Comparison of ENCODE assay signal across 19 cellular contexts in the genomic region with DNA sequence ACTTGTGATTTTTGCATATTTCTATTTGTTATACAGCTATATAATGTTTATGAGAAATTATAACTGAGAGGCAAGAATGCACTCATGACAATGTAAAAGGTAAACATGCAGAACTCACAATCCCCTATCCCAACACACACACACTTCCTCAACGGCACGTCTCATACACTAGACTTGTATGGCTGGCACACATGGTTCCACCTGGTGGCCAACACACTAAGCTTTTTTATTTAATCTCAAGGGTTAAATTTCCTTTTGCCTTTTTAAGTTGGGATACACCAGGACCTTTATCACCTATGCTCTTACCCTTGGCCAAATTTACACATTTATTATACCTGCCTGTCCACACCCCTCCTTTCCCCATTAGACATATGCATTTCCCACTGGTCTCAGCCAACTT.
DNase-seq lines count a peak whose midpoint lies in the region; ATAC-seq, FAIRE-seq and TF ChIP-seq lines count a peak whose summit lies in the region.
"Had no signal": no experiment of that assay in that cellular context is flagged by ENCODE, and none has a peak within 500 bp of the region (broad histone marks: within the 10 kb centered on the region; RNA-seq: fewer than 3 reads in every experiment).

No MANE protein-coding gene starts in this region.

- H4K91ac ChIP-seq in H9 (ENCODE audit: insufficient read length, low read depth, low read length) = no peak overlapping the region

- no peak overlapping the region for H3K9ac ChIP-seq in H9 (ENCODE audit: extremely low read depth, insufficient read length, low read length)
- H3K9ac ChIP-seq: BLaER1 treated with 17β-estradiol and CSF1 and Interleukin-3, amounts not matched to agents 10 nM and 100 nM had no signal

- no peak overlapping the region for H3K27ac Mint-ChIP-seq in H9
- no peak overlapping the region for H3K27ac Mint-ChIP-seq in natural killer cell

- H3K4me1 ChIP-seq in BE2C (peaks cover 17% of the 10 kb centered on the region), H9 (ENCODE audit: insufficient read depth, low read length) (peaks cover 3% of the 10 kb centered on the region; the same call in 1 of the 2 replicates), foreskin keratinocyte (no peaks in the 10 kb centered on the region)
- H3K4me1 ChIP-seq: BLaER1 treated with 17β-estradiol and CSF1 and Interleukin-3, amounts not matched to agents 10 nM and 100 nM had no signal

- H3K9me3 Mint-ChIP-seq in H9 (peaks cover 21 to 22% of the 10 kb centered on the region in 2 experiments), natural killer cell (peaks cover 7 to 8% of the 10 kb centered on the region in 2 donors)

- H3K4me3 ChIP-seq in BE2C (ENCODE audit: low read depth, low read length) = no peak overlapping the region
- H3K4me3 ChIP-seq: BLaER1 treated with 17β-estradiol and CSF1 and Interleukin-3, amounts not matched to agents 10 nM and 100 nM; MG63; SK-N-MC had no signal

- H4K5ac ChIP-seq in H9 (ENCODE audit: insufficient read length, low read depth, low read length) = no peak overlapping the region

- H4K8ac ChIP-seq in H9 (replicated peaks; ENCODE audit: insufficient read length, low read depth, low read length) = no peak overlapping the region

- TF ChIP-seq CTCF in BE2C (IDR thresholded peaks at IDR 0.05; ENCODE audit: low read depth, low read length) (peak; percentile 26), H9 (conservative IDR thresholded peaks at IDR 0.05) (peak; percentile 46; the same call in 2 of the 3 replicates), foreskin keratinocyte (conservative IDR thresholded peaks at IDR 0.05) (peak; percentile 37), natural killer cell (IDR thresholded peaks at IDR 0.05) (no peak)

- H2BK20ac ChIP-seq in H9 (ENCODE audit: low read depth, low read length, poor library complexity, severe bottlenecking) = no peak overlapping the region

- WGBS in H9 (ENCODE audit: extremely low coverage, insufficient read length, low lambda C conversion rate) = no CpG with 5 or more reads among the region's 2 CpGs

- no peak overlapping the region for H2AFZ ChIP-seq in H9 (ENCODE audit: low read length)

- H2BK12ac ChIP-seq in H9 (ENCODE audit: insufficient read length, low read depth, low read length) = no peak overlapping the region

- H3K27me3 ChIP-seq in BE2C (no peaks in the 10 kb centered on the region), H9 (ENCODE audit: insufficient read depth, low read length) (no peaks in the 10 kb centered on the region), foreskin keratinocyte (no peaks in the 10 kb centered on the region)
- H3K27me3 ChIP-seq: BLaER1 treated with 17β-estradiol and CSF1 and Interleukin-3, amounts not matched to agents 10 nM and 100 nM; MG63 had no signal

- H2BK5ac ChIP-seq in H9 (ENCODE audit: insufficient read length, low read length) = no peak overlapping the region

- H3K4ac ChIP-seq in H9 (ENCODE audit: low read depth, low read length) = no peak overlapping the region

- intact Hi-C loops in natural killer cell (cut with micrococcal nuclease) = no loop called here

- no peak for FAIRE-seq in HTR-8/SVneo (lab: Jason Lieb, UNC)

- no peak for DNase-seq in BE2C
- no peak for DNase-seq in H9
- peak; percentile 16 for DNase-seq in SK-MEL-5 (ENCODE audit: low read depth, low spot score)
- DNase-seq in foreskin keratinocyte = no peak
- no peak for DNase-seq in HTR-8/SVneo (ENCODE audit: insufficient read length, low spot score)
- no peak for DNase-seq in natural killer cell
- DNase-seq: DMS153, EL, HCEC 1CT, MG63, NCI-H1105 treated with DMSO at 0.1 percent for 48 hours, NCI-H187, NCI-H2171 treated with DMSO at 0.1 percent for 48 hours, NCI-H524 had no signal

- no peaks in the 10 kb centered on the region for H3K36me3 ChIP-seq in BE2C
- H3K36me3 ChIP-seq: MG63 had no signal

- ATAC-seq in foreskin keratinocyte = no peak
- ATAC-seq in natural killer cell = no peak
- no peak for ATAC-seq in HG02642 (IDR thresholded peaks at IDR 0.05; ENCODE audit: poor library complexity, unreplicated experiment)

- H4K20me1 ChIP-seq in H9 (ENCODE audit: control insufficient read depth, insufficient read depth, insufficient read length) = no peaks in the 10 kb centered on the region
- H4K20me1 ChIP-seq: BLaER1 treated with 17β-estradiol and CSF1 and Interleukin-3, amounts not matched to agents 10 nM and 100 nM had no signal

- H3K23ac ChIP-seq in H9 (ENCODE audit: insufficient read length, low read depth, low read length) = no peak overlapping the region

- H3K4me2 ChIP-seq in H9 (ENCODE audit: insufficient read depth, insufficient read length, low read length) = no peak overlapping the region
- H3K4me2 ChIP-seq: BLaER1 treated with 17β-estradiol and CSF1 and Interleukin-3, amounts not matched to agents 10 nM and 100 nM had no signal

- no peaks in the 10 kb centered on the region for H3K79me2 ChIP-seq in H9 (ENCODE audit: insufficient read depth, low read length)

- H3K27me3 Mint-ChIP-seq in H9 (ENCODE audit: low read depth) = peaks cover 2% of the 10 kb centered on the region; the same call in 1 of the 2 replicates
- peaks cover 0 to 3% of the 10 kb centered on the region in 2 donors for H3K27me3 Mint-ChIP-seq in natural killer cell (ENCODE audit: low read depth in 2 of 2)

- H3K27ac ChIP-seq in H9 (ENCODE audit: insufficient read length, low read depth, low read length) (no peak overlapping the region), foreskin keratinocyte (no peak overlapping the region)
- H3K27ac ChIP-seq: BLaER1 treated with 17β-estradiol and CSF1 and Interleukin-3, amounts not matched to agents 10 nM and 100 nM; HL-60; RWPE1; SK-N-MC had no signal

- H3T11ph ChIP-seq in H9 (ENCODE audit: low read length) = no peak overlapping the region

- no peak overlapping the region for H2BK15ac ChIP-seq in H9 (ENCODE audit: low read depth, low read length)

- no peak overlapping the region for H2AK5ac ChIP-seq in H9 (ENCODE audit: insufficient read length, low read length)

- no peak overlapping the region for H2BK120ac ChIP-seq in H9 (ENCODE audit: low read depth, low read length, poor library complexity, severe bottlenecking)

- H3K4me3 Mint-ChIP-seq in H9 = no peak overlapping the region
- H3K4me3 Mint-ChIP-seq in natural killer cell = no peak overlapping the region

- no peak overlapping the region for H3K18ac ChIP-seq in H9 (ENCODE audit: insufficient read length, low read depth, low read length)

- no peak overlapping the region for H3K56ac ChIP-seq in H9 (ENCODE audit: insufficient read length, low read depth, low read length)

- no peaks in the 10 kb centered on the region for H3K79me1 ChIP-seq in H9 (ENCODE audit: insufficient read depth, low read depth, low read length, poor library complexity, severe bottlenecking)

- no peak overlapping the region for H3K14ac ChIP-seq in H9 (ENCODE audit: insufficient read depth, low read length)

- H3K9me3 ChIP-seq in BE2C (no peaks in the 10 kb centered on the region), H9 (ENCODE audit: control insufficient read depth, low read depth, low read length) (no peaks in the 10 kb centered on the region)
- H3K9me3 ChIP-seq: MG63 had no signal

- peaks cover 3 to 22% (median 12%) of the 10 kb centered on the region in 3 experiments; a peak in 6 of 7 replicates for H3K36me3 Mint-ChIP-seq in H9 (ENCODE audit: insufficient read depth in 1 of 3, low read depth in 3 of 3)
- no peaks in the 10 kb centered on the region for H3K36me3 Mint-ChIP-seq in natural killer cell

- H3K4me1 Mint-ChIP-seq in H9 (peaks cover 36 to 45% of the 10 kb centered on the region in 2 experiments), natural killer cell (no peaks in the 10 kb centered on the region)

- in situ Hi-C loops in SK-MEL-5 (cut with HindIII; ENCODE audit: low pct_unique_long_range_greater_than_20kb, low sequenced_read_pairs) = no loop called here

- no peaks in the 10 kb centered on the region for H3K23me2 ChIP-seq in H9 (ENCODE audit: insufficient read length, low read depth, low read length, poor library complexity, severe bottlenecking)
